9 cellular contexts compared by ENCODE assay signal in genomic region chr4:77473509-77473908, GRCh38.
DNase-seq lines count a peak whose midpoint lies in the region; ATAC-seq and TF ChIP-seq lines count a peak whose summit lies in the region.
"Had no signal": no experiment of that assay in that cellular context is flagged by ENCODE, and none has a peak within 500 bp of the region (broad histone marks: within the 10 kb centered on the region; RNA-seq: fewer than 3 reads in every experiment).

No MANE protein-coding gene starts in this region.

- H3K4me3 ChIP-seq in OCI-LY3 (ENCODE audit: low read length): peak overlapping the region; percentile 51
- no peak overlapping the region for H3K4me3 ChIP-seq in fibroblast of villous mesenchyme (ENCODE audit: low read depth, low read length)
- H3K4me3 ChIP-seq: testis had no signal

- no peak overlapping the region for H2AFZ ChIP-seq in OCI-LY3 (ENCODE audit: low read depth, low read length)

- 0 out of 2 replicates have a peak, but pooled peaks cover 3% of the 10 kb centered on the region for H3K9me3 ChIP-seq in OCI-LY3 (ENCODE audit: insufficient read depth, low read length)
- H3K9me3 ChIP-seq: testis had no signal

- H4K20me1 ChIP-seq in OCI-LY3 (ENCODE audit: insufficient read depth, low read length): no peaks in the 10 kb centered on the region

- peaks cover 22% of the 10 kb centered on the region for H3K79me2 ChIP-seq in OCI-LY3 (ENCODE audit: low read length)

- in situ Hi-C loops in ACHN (cut with HindIII; ENCODE audit: low pct_ligation_motif_present, low pct_unique_long_range_greater_than_20kb, low sequenced_read_pairs): no loop called here

- H3K9ac ChIP-seq in OCI-LY3 (ENCODE audit: low read length): peak overlapping the region; percentile 84

- TF ChIP-seq CTCF in OCI-LY3 (IDR thresholded peaks at IDR 0.05; ENCODE audit: low read depth, low read length) (peak; percentile 75), fibroblast of villous mesenchyme (IDR thresholded peaks at IDR 0.05; ENCODE audit: insufficient read depth, low read depth, low read length) (peak; percentile 56)

- H3K36me3 ChIP-seq in OCI-LY3 (replicated peaks; ENCODE audit: low read depth, low read length): peaks cover 3% of the 10 kb centered on the region

- DNase-seq in ACHN (peak; percentile 9), GM19238 (ENCODE audit: insufficient read length, low spot score) (peak; percentile 10), fibroblast of villous mesenchyme (ENCODE audit: low read depth) (peak; percentile 13), SHP77 treated with DMSO at 0.1 percent for 48 hours (lab: John Stamatoyannopoulos, UW) (no peak), SK-N-DZ (ENCODE audit: low spot score) (no peak), NCI-H510A treated with DMSO at 0.1 percent for 48 hours (lab: John Stamatoyannopoulos, UW) (no peak)
- DNase-seq: testis had no signal

- peak overlapping the region; percentile 75 for H3K4me2 ChIP-seq in OCI-LY3 (ENCODE audit: low read length)

- peak overlapping the region; percentile 96 for H3K27ac ChIP-seq in OCI-LY3 (ENCODE audit: low read length)
- H3K27ac ChIP-seq: testis had no signal

- no peak for ATAC-seq in GM21447 (IDR thresholded peaks at IDR 0.05; ENCODE audit: unreplicated experiment)

- peaks cover 71% of the 10 kb centered on the region for H3K4me1 ChIP-seq in OCI-LY3 (ENCODE audit: low read length)
- H3K4me1 ChIP-seq: testis had no signal

- H3K27me3 ChIP-seq in OCI-LY3 (ENCODE audit: low read depth, low read length): no peaks in the 10 kb centered on the region
- H3K27me3 ChIP-seq: testis had no signal

Comparison
In these comparisons a context has a peak if more than half of its experiments do, and no peak if none do; other contexts are left out.
1. DNase-seq: peak in ACHN (single experiment), GM19238 (single experiment) and fibroblast of villous mesenchyme (single experiment); none in SHP77 treated with DMSO at 0.1 percent for 48 hours (single experiment), SK-N-DZ (single experiment) and NCI-H510A treated with DMSO at 0.1 percent for 48 hours (single experiment).